14 cellular contexts compared by ENCODE assay signal in genomic region chr1:225865514-225865913, GRCh38. TPM values are rescaled to one million over a fixed set of nuclear protein-coding genes. Genes with fewer than 3 reads are reported as not detected.
DNase-seq lines count a peak whose midpoint lies in the region; ATAC-seq and TF ChIP-seq lines count a peak whose summit lies in the region.
"Had no signal": no experiment of that assay in that cellular context is flagged by ENCODE, and none has a peak within 500 bp of the region (broad histone marks: within the 10 kb centered on the region; RNA-seq: fewer than 3 reads in every experiment).

No MANE protein-coding gene starts in this region.

- no peak for DNase-seq in osteoblast (ENCODE audit: insufficient read length, low spot score, missing footprints)
- DNase-seq in left lobe of liver (ENCODE audit: low spot score) = no peak
- DNase-seq: islet precursor cell, NCI-H2107, SJCRH30 had no signal

- H4K20me1 ChIP-seq in BLaER1 (no peaks in the 10 kb centered on the region), osteoblast (ENCODE audit: insufficient read depth, low read length) (peaks cover 21% of the 10 kb centered on the region)

- no peaks in the 10 kb centered on the region for H3K9me3 Mint-ChIP-seq in activated T-helper 17 cell treated with anti-CD3 and anti-CD28 coated beads, Interleukin-2, amount 50 U/mL, for 72 hours
- H3K9me3 Mint-ChIP-seq: WTC11 had no signal

- H3K4me3 ChIP-seq in BLaER1 = peak overlapping the region; percentile 50
- no peak overlapping the region for H3K4me3 ChIP-seq in osteoblast (ENCODE audit: insufficient read depth, low read length)
- H3K4me3 ChIP-seq: cardiac muscle cell, MG63, SJCRH30 had no signal

- H2AFZ ChIP-seq in osteoblast (ENCODE audit: low read length) = no peak overlapping the region

- H3K9me3 ChIP-seq in BLaER1 = no peaks in the 10 kb centered on the region
- H3K9me3 ChIP-seq in osteoblast (ENCODE audit: low read depth, low read length) = no peaks in the 10 kb centered on the region
- H3K9me3 ChIP-seq: MG63, SJCRH30 had no signal

- H3K27me3 ChIP-seq in BLaER1 = no peaks in the 10 kb centered on the region
- no peaks in the 10 kb centered on the region for H3K27me3 ChIP-seq in osteoblast (ENCODE audit: insufficient read depth, low read length)
- H3K27me3 ChIP-seq: cardiac muscle cell, MG63, SJCRH30 had no signal

- H3K27ac ChIP-seq in BLaER1 = peak overlapping the region; percentile 78
- H3K27ac ChIP-seq in osteoblast (ENCODE audit: low read depth, low read length) = peak overlapping the region; percentile 51
- H3K27ac ChIP-seq: cardiac muscle cell, SJCRH30 had no signal

- H3K27me3 Mint-ChIP-seq in activated T-helper 17 cell treated with anti-CD3 and anti-CD28 coated beads, Interleukin-2, amount 50 U/mL, for 72 hours = no peaks in the 10 kb centered on the region

- H3K4me1 Mint-ChIP-seq in activated T-helper 17 cell treated with anti-CD3 and anti-CD28 coated beads, Interleukin-2, amount 50 U/mL, for 72 hours = peaks cover 31% of the 10 kb centered on the region
- H3K4me1 Mint-ChIP-seq: WTC11 had no signal

- H3K79me2 ChIP-seq in osteoblast (ENCODE audit: insufficient read depth, low read length) = no peaks in the 10 kb centered on the region

- H3K27ac Mint-ChIP-seq in activated T-helper 17 cell treated with anti-CD3 and anti-CD28 coated beads, Interleukin-2, amount 50 U/mL, for 72 hours = peak overlapping the region; percentile 85
- H3K27ac Mint-ChIP-seq: WTC11 had no signal

- H3K4me3 Mint-ChIP-seq in activated T-helper 17 cell treated with anti-CD3 and anti-CD28 coated beads, Interleukin-2, amount 50 U/mL, for 72 hours = peak overlapping the region; percentile 80
- H3K4me3 Mint-ChIP-seq: WTC11 had no signal

- peaks cover 100% of the 10 kb centered on the region for H3K36me3 Mint-ChIP-seq in activated T-helper 17 cell treated with anti-CD3 and anti-CD28 coated beads, Interleukin-2, amount 50 U/mL, for 72 hours (ENCODE audit: low read depth)

- H3K4me2 ChIP-seq in BLaER1 (peak overlapping the region; percentile 86), osteoblast (ENCODE audit: insufficient read depth, low read length) (peak overlapping the region; percentile 36)

- H3K36me3 ChIP-seq in BLaER1 (peaks cover 90% of the 10 kb centered on the region), osteoblast (ENCODE audit: insufficient read depth, low read length) (peaks cover 38% of the 10 kb centered on the region)

- no peak for TF ChIP-seq CTCF in osteoblast (IDR thresholded peaks at IDR 0.05; ENCODE audit: extremely low read depth, low read depth, low read length)

- H3K9ac ChIP-seq in BLaER1 = peak overlapping the region; percentile 47; the same call in 1 of the 2 replicates

- ATAC-seq in GM18511 (IDR thresholded peaks at IDR 0.05; ENCODE audit: unreplicated experiment) (peak; percentile 4), left lobe of liver (no peak), GM19452 (IDR thresholded peaks at IDR 0.05; ENCODE audit: unreplicated experiment) (no peak), GM18858 (IDR thresholded peaks at IDR 0.05; ENCODE audit: unreplicated experiment) (no peak)
- ATAC-seq in activated T-helper 17 cell treated with anti-CD3 and anti-CD28 coated beads, Interleukin-2, amount 50 U/mL, for 72 hours (replicated peaks) = peak; percentile 2
- ATAC-seq: WTC11 had no signal

- H3K4me1 ChIP-seq in BLaER1 (peaks cover 86% of the 10 kb centered on the region), osteoblast (ENCODE audit: insufficient read depth, low read length) (peaks cover 24% of the 10 kb centered on the region)

RNA-seq across cellular contexts. Expression of gene TMEM63A, which starts 16.7 kb away (rescaled TPM):
- total RNA-seq in activated T-helper 17 cell treated with anti-CD3 and anti-CD28 coated beads, Interleukin-2, amount 50 U/mL, for 72 hours = 100 to 1,000 TPM in 1 of 2 donors, 10 to 100 TPM in 1; 74.9 to 242 TPM
- total RNA-seq in osteoblast = 23.2 and 31.5 TPM in 2 replicates
- total RNA-seq in left lobe of liver = 69.1 TPM

RNA-seq across cellular contexts. Expression of gene LEFTY1, which starts 23.4 kb away (rescaled TPM):
- not detected for total RNA-seq in activated T-helper 17 cell treated with anti-CD3 and anti-CD28 coated beads, Interleukin-2, amount 50 U/mL, for 72 hours
- under 0.01 TPM in 1 of 2 replicates, not detected in the other for total RNA-seq in osteoblast
- total RNA-seq in left lobe of liver = 1.3 TPM
- total RNA-seq: endothelial cell of umbilical vein had no signal

RNA-seq across cellular contexts. Expression of gene EPHX1, which starts 55.6 kb away (rescaled TPM):
- 1 to 10 TPM; 1.5 to 1.7 TPM for total RNA-seq in activated T-helper 17 cell treated with anti-CD3 and anti-CD28 coated beads, Interleukin-2, amount 50 U/mL, for 72 hours
- total RNA-seq in osteoblast (67.0 and 77.2 TPM in 2 replicates), left lobe of liver (1,368 TPM)

RNA-seq across cellular contexts. Expression of gene PYCR2, which starts 58.5 kb away (rescaled TPM):
- total RNA-seq in activated T-helper 17 cell treated with anti-CD3 and anti-CD28 coated beads, Interleukin-2, amount 50 U/mL, for 72 hours = 100 to 1,000 TPM in 1 of 2 donors, 10 to 100 TPM in 1; 63.2 to 105 TPM
- total RNA-seq in osteoblast = 25.9 and 29.0 TPM in 2 replicates
- total RNA-seq in left lobe of liver = 26.9 TPM

Comparison
In these comparisons a context has a peak if more than half of its experiments do, and no peak if none do; other contexts are left out.
1. ATAC-seq: peak in GM18511 (single experiment) and activated T-helper 17 cell treated with anti-CD3 and anti-CD28 coated beads, Interleukin-2, amount 50 U/mL, for 72 hours (single experiment); none in left lobe of liver (single experiment), GM19452 (single experiment) and GM18858 (single experiment).
2. RNA of gene EPHX1, which starts 55.6 kb away (total RNA-seq): 1,368 TPM in left lobe of liver (single experiment) and 67.0 to 77.2 TPM in osteoblast; 1.5 to 1.7 TPM in activated T-helper 17 cell treated with anti-CD3 and anti-CD28 coated beads, Interleukin-2, amount 50 U/mL, for 72 hours; every median in the first group is over 10 times any median in the second.